Comparison of ENCODE assay signal across 9 cellular contexts in the genomic region with DNA sequence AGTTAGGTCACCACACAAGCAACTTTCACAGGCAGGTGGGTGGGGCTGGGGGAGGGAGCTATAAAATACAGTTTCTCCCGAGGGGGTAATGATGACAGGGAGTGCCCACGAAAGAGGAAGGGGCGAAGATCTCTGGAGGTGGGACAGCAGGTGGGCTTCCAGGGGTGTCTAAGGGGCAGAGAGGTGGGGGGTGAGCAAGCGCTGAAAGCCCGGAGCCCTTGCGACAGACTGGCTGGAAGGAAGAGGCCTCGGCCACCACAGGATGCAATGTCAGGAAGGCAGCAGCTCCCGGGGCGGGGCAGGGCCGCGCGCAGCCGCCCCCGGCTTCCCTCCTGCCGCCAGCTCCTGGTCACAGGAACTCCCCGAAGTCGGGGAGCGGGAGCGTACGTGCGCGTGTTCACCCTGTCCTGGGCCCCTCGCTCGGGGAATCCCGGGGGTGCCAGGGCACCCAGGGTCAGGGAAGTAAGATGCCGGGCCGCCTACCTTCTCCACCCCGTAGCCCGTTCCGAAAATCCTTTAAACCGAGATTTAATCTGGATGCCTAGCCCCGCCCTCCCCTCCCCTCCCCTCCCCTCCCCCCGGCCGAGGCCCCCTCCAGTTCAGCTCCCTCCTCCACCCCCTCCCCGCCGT.
DNase-seq lines count a peak whose midpoint lies in the region; ATAC-seq and TF ChIP-seq lines count a peak whose summit lies in the region.
"Had no signal": no experiment of that assay in that cellular context is flagged by ENCODE, and none has a peak within 500 bp of the region (broad histone marks: within the 10 kb centered on the region; RNA-seq: fewer than 3 reads in every experiment).

No MANE protein-coding gene starts in this region.

- H3K4me3 Mint-ChIP-seq in T-helper 17 cell (peak overlapping the region; percentile 87), chondrocyte (ENCODE audit: unreplicated experiment) (peak overlapping the region; percentile 61)

- intact Hi-C loops in left lung (cut with DNase I): no loop called here

- H3K9me3 ChIP-seq in T-helper 17 cell (ENCODE audit: control insufficient read depth, low read length, poor library complexity, severe bottlenecking) (no peaks in the 10 kb centered on the region), left lung (no peaks in the 10 kb centered on the region)

- H3K36me3 ChIP-seq in left lung: no peaks in the 10 kb centered on the region

- TF ChIP-seq CTCF in chondrocyte (IDR thresholded peaks at IDR 0.05) (no peak), left lung (IDR thresholded peaks at IDR 0.05) (no peak)

- peak; percentile 70 for DNase-seq in DMS 273 (lab: John Stamatoyannopoulos, UW; ENCODE audit: unreplicated experiment)
- DNase-seq in DMS 273 treated with DMSO at 0.1 percent for 48 hours (lab: John Stamatoyannopoulos, UW): no peak
- DNase-seq in T-helper 17 cell: peak in 2 of 3 donors; percentile 27 to 37
- no peak for DNase-seq in chondrocyte (ENCODE audit: low spot score)
- peak; percentile 88 to 94 for DNase-seq in left lung
- DNase-seq in stimulated activated CD4-positive, alpha-beta T cell treated with anti-CD3 and anti-CD28 coated beads, TNF-alpha, amount 100 ng/mL, for 48 hours (ENCODE audit: low read depth in 3 of 3): peak; percentile 58 to 64 (median 60)

- peak; percentile 27 for ATAC-seq in HG03097 (IDR thresholded peaks at IDR 0.05; ENCODE audit: low FRiP score, unreplicated experiment)
- peak; percentile 37 for ATAC-seq in T-helper 17 cell
- peak; percentile 60 for ATAC-seq in left lung
- ATAC-seq in GM19467 (IDR thresholded peaks at IDR 0.05; ENCODE audit: unreplicated experiment): no peak

- no peaks in the 10 kb centered on the region for H3K27me3 ChIP-seq in left lung

- peak overlapping the region; percentile 70 to 88 for H3K27ac ChIP-seq in left lung
- H3K27ac ChIP-seq: 22Rv1 had no signal

- H3K36me3 Mint-ChIP-seq in T-helper 17 cell (ENCODE audit: low read depth) (no peaks in the 10 kb centered on the region), chondrocyte (ENCODE audit: low read depth) (no peaks in the 10 kb centered on the region)

- H3K4me3 ChIP-seq in left lung: peak overlapping the region; percentile 39 to 59

- no peaks in the 10 kb centered on the region for H3K9me3 Mint-ChIP-seq in chondrocyte (ENCODE audit: low read depth)

- H3K4me1 ChIP-seq in left lung: peaks cover 55 to 92% of the 10 kb centered on the region in 2 donors

- H3K27ac Mint-ChIP-seq in T-helper 17 cell (peak overlapping the region; percentile 80), chondrocyte (ENCODE audit: unreplicated experiment) (peak overlapping the region; percentile 63)

- H3K4me1 Mint-ChIP-seq in T-helper 17 cell (peaks cover 37% of the 10 kb centered on the region), chondrocyte (ENCODE audit: low read depth) (peaks cover 66% of the 10 kb centered on the region)

- H3K27me3 Mint-ChIP-seq in T-helper 17 cell (no peaks in the 10 kb centered on the region), chondrocyte (ENCODE audit: low read depth) (no peaks in the 10 kb centered on the region)

Comparison
In these comparisons a context has a peak if more than half of its experiments do, and no peak if none do; other contexts are left out.
1. DNase-seq: peak in DMS 273 (single experiment), T-helper 17 cell (2 of 3), left lung (2 of 2) and stimulated activated CD4-positive, alpha-beta T cell treated with anti-CD3 and anti-CD28 coated beads, TNF-alpha, amount 100 ng/mL, for 48 hours (3 of 3); none in DMS 273 treated with DMSO at 0.1 percent for 48 hours (single experiment) and chondrocyte (single experiment).